Comparison of ENCODE assay signal across 21 cellular contexts in genomic region chr21:42122398-42122797, GRCh38. TPM values are rescaled to one million over a fixed set of nuclear protein-coding genes. Genes with fewer than 3 reads are reported as not detected.
DNase-seq lines count a peak whose midpoint lies in the region; ATAC-seq, FAIRE-seq and TF ChIP-seq lines count a peak whose summit lies in the region.
"Had no signal": no experiment of that assay in that cellular context is flagged by ENCODE, and none has a peak within 500 bp of the region (broad histone marks: within the 10 kb centered on the region; RNA-seq: fewer than 3 reads in every experiment).

No MANE protein-coding gene starts in this region.

- POLR2A ChIA-PET in HEK293 (lab: Yijun Ruan, JAX) (no interaction called here), OCI-LY7 (lab: Charles Lee) (interaction anchor here (0.7 kb wide), 1 partner anchor 9 kb away, joined by 3 read pairs; no protein-coding TSS in a partner anchor)

- ATAC-seq in esophagus mucosa = no peak
- ATAC-seq: HCT116, K562, Right ventricle myocardium inferior had no signal

- H3K9me3 ChIP-seq in HEK293 (ENCODE audit: control insufficient read depth, insufficient read depth, low read depth, low read length) = no peaks in the 10 kb centered on the region
- H3K9me3 ChIP-seq in OCI-LY7 (ENCODE audit: low read length) = no peaks in the 10 kb centered on the region
- no peaks in the 10 kb centered on the region for H3K9me3 ChIP-seq in kidney (ENCODE audit: control insufficient read depth in 1 of 2, low read length in 2 of 2)
- H3K9me3 ChIP-seq: SJCRH30 had no signal

- H3K36me3 ChIP-seq in HEK293 (ENCODE audit: control insufficient read depth in 2 of 2, insufficient read depth in 1 of 2, low read length in 2 of 2) = no peaks in the 10 kb centered on the region
- H3K36me3 ChIP-seq in OCI-LY7 (ENCODE audit: insufficient read depth, low read length) = peaks cover 16% of the 10 kb centered on the region
- no peaks in the 10 kb centered on the region for H3K36me3 ChIP-seq in kidney (ENCODE audit: control insufficient read depth in 1 of 2, insufficient read depth in 2 of 2, low read length in 2 of 2)
- H3K36me3 ChIP-seq: SJCRH30 had no signal

- H3K27ac Mint-ChIP-seq in progenitor cell of endocrine pancreas = no peak overlapping the region
- H3K27ac Mint-ChIP-seq: CD8-positive, alpha-beta memory T cell; T-helper 2 cell treated with Interferon-gamma antibody and Interleukin-4, amounts not matched to agents 5 μg/mL and 100 μg/mL, for 36 hours had no signal

- peaks cover 34% of the 10 kb centered on the region for H3K27me3 Mint-ChIP-seq in progenitor cell of endocrine pancreas

- intact Hi-C loops in OCI-LY7 (cut with micrococcal nuclease; ENCODE audit: unreplicated experiment) = no loop called here
- intact Hi-C loops in kidney (cut with DNase I) = no loop called here

- no peaks in the 10 kb centered on the region for H3K9me3 Mint-ChIP-seq in progenitor cell of endocrine pancreas (ENCODE audit: low read depth)
- H3K9me3 Mint-ChIP-seq: CD14-positive monocyte; CD8-positive, alpha-beta memory T cell; T-helper 2 cell treated with Interferon-gamma antibody and Interleukin-4, amounts not matched to agents 5 μg/mL and 100 μg/mL, for 36 hours had no signal

- H3K4me3 ChIP-seq in HEK293 (ENCODE audit: low read depth, low read length) (no peak overlapping the region), OCI-LY7 (ENCODE audit: low read depth, low read length, poor library complexity, severe bottlenecking) (peak overlapping the region; percentile 67), kidney (ENCODE audit: low read length in 2 of 2) (no peak overlapping the region)
- H3K4me3 ChIP-seq: K562, SJCRH30 had no signal

- DNase-seq in OCI-LY7 (ENCODE audit: low spot score) (no peak), kidney (peak; percentile 43), progenitor cell of endocrine pancreas (ENCODE audit: low spot score, unreplicated experiment) (no peak), NCI-H82 (lab: John Stamatoyannopoulos, UW) (no peak), RPMI8226 (no peak)
- DNase-seq: CD8-positive, alpha-beta memory T cell; DMS153; MM.1S; NCI-H446 treated with DMSO at 0.1 percent for 48 hours; NCI-H526 treated with DMSO at 0.1 percent for 48 hours; SJCRH30 had no signal

- CTCF ChIA-PET in HEK293 (lab: Yijun Ruan, JAX) = no interaction called here
- CTCF ChIA-PET in OCI-LY7 (lab: Charles Lee; ENCODE audit: unreplicated experiment) = interaction anchor here (0.8 kb wide), 1 partner anchor 14 kb away, joined by 3 read pairs; no protein-coding TSS in a partner anchor

- TF ChIP-seq CTCF in HEK293 (tag by site-specific recombination; IDR thresholded peaks at IDR 0.05) = no peak
- no peak for TF ChIP-seq CTCF in OCI-LY7 (conservative IDR thresholded peaks at IDR 0.05; ENCODE audit: low read length)
- TF ChIP-seq CTCF in kidney (IDR thresholded peaks at IDR 0.05; ENCODE audit: borderline replicate concordance, extremely low read depth, insufficient read depth) = no peak
- TF ChIP-seq CTCF in progenitor cell of endocrine pancreas (IDR thresholded peaks at IDR 0.05; ENCODE audit: unreplicated experiment) = no peak

- no peak overlapping the region for H2AFZ ChIP-seq in OCI-LY7 (ENCODE audit: low read length)

- peaks cover 21% of the 10 kb centered on the region for H3K4me1 Mint-ChIP-seq in progenitor cell of endocrine pancreas (ENCODE audit: low read depth)

- H3K79me2 ChIP-seq in OCI-LY7 (ENCODE audit: insufficient read depth, low read depth, low read length) = peaks cover 19% of the 10 kb centered on the region; the same call in 1 of the 2 replicates

- no peaks in the 10 kb centered on the region for H3K9me2 ChIP-seq in OCI-LY7 (ENCODE audit: insufficient read depth, low read length)

- no peaks in the 10 kb centered on the region for H3K4me1 ChIP-seq in HEK293 (ENCODE audit: control insufficient read depth, insufficient read depth, low read length)
- peaks cover 85% of the 10 kb centered on the region for H3K4me1 ChIP-seq in OCI-LY7 (ENCODE audit: insufficient read depth, low read length, poor library complexity, severe bottlenecking)
- H3K4me1 ChIP-seq in kidney (ENCODE audit: control insufficient read depth in 1 of 2, insufficient read depth in 1 of 2, low read depth in 1 of 2, low read length in 2 of 2) = peaks cover 0 to 2% of the 10 kb centered on the region in 2 donors

- no peak overlapping the region for H3K27ac ChIP-seq in HEK293 (ENCODE audit: extremely low read depth, low read depth, low read length)
- no peak overlapping the region for H3K27ac ChIP-seq in OCI-LY7 (ENCODE audit: low read depth, low read length, poor library complexity, severe bottlenecking)
- no peak overlapping the region for H3K27ac ChIP-seq in kidney (ENCODE audit: low read depth in 2 of 2, low read length in 2 of 2)
- H3K27ac ChIP-seq: SJCRH30 had no signal

- H3K4me3 Mint-ChIP-seq in progenitor cell of endocrine pancreas (ENCODE audit: low read depth) = no peak overlapping the region
- H3K4me3 Mint-ChIP-seq: CD14-positive monocyte; CD8-positive, alpha-beta memory T cell; T-helper 2 cell treated with Interferon-gamma antibody and Interleukin-4, amounts not matched to agents 5 μg/mL and 100 μg/mL, for 36 hours had no signal

- BruUV-seq in OCI-LY7 (replicated peaks; lab: Mats Ljungman, UMichigan) = no TSS peak

- FAIRE-seq in kidney (lab: Jason Lieb, UNC) = no peak
- FAIRE-seq: K562, RCC 7860 had no signal

- no peaks in the 10 kb centered on the region for H3K36me3 Mint-ChIP-seq in progenitor cell of endocrine pancreas (ENCODE audit: insufficient read depth)
- H3K36me3 Mint-ChIP-seq: CD14-positive monocyte had no signal

- H3K4me2 ChIP-seq in OCI-LY7 (ENCODE audit: low read length) = peak overlapping the region; percentile 82

- H4K20me1 ChIP-seq in OCI-LY7 (ENCODE audit: insufficient read depth, low read length) = no peaks in the 10 kb centered on the region

- H3K9ac ChIP-seq in kidney (ENCODE audit: low read length in 2 of 2) = no peak overlapping the region

TF ChIP-seq in HEK293, 187 proteins besides CTCF, POLR2A, EP300 and RAD21:
- TF ChIP-seq ZNF404 (tag by site-specific recombination; IDR thresholded peaks at IDR 0.05) = no peak
- no peak for TF ChIP-seq ZSCAN30 (tag by site-specific recombination; IDR thresholded peaks at IDR 0.05)
- 0 out of 2 replicates have a peak, but pooled peaks have one; percentile 29 for TF ChIP-seq SCRT2 (tag by site-specific recombination; IDR thresholded peaks at IDR 0.05)
- no peak for TF ChIP-seq ZBTB48 (tag by site-specific recombination; IDR thresholded peaks at IDR 0.05)
- TF ChIP-seq, protein P1, sequence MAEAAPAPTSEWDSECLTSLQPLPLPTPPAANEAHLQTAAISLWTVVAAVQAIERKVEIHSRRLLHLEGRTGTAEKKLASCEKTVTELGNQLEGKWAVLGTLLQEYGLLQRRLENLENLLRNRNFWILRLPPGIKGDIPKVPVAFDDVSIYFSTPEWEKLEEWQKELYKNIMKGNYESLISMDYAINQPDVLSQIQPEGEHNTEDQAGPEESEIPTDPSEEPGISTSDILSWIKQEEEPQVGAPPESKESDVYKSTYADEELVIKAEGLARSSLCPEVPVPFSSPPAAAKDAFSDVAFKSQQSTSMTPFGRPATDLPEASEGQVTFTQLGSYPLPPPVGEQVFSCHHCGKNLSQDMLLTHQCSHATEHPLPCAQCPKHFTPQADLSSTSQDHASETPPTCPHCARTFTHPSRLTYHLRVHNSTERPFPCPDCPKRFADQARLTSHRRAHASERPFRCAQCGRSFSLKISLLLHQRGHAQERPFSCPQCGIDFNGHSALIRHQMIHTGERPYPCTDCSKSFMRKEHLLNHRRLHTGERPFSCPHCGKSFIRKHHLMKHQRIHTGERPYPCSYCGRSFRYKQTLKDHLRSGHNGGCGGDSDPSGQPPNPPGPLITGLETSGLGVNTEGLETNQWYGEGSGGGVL (tag by site-specific recombination; IDR thresholded peaks at IDR 0.05) = no peak
- TF ChIP-seq, protein P2, sequence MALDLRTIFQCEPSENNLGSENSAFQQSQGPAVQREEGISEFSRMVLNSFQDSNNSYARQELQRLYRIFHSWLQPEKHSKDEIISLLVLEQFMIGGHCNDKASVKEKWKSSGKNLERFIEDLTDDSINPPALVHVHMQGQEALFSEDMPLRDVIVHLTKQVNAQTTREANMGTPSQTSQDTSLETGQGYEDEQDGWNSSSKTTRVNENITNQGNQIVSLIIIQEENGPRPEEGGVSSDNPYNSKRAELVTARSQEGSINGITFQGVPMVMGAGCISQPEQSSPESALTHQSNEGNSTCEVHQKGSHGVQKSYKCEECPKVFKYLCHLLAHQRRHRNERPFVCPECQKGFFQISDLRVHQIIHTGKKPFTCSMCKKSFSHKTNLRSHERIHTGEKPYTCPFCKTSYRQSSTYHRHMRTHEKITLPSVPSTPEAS (tag by site-specific recombination; IDR thresholded peaks at IDR 0.05) = peak; percentile 99

RNA-seq across cellular contexts. Expression of gene UMODL1, which starts 51.3 kb away (rescaled TPM):
- total RNA-seq in OCI-LY7 (2014; rRNA removed; shearing (Covaris generic)) = 6.6 and 12.3 TPM in 2 replicates
- total RNA-seq in OCI-LY7 (2022) = 7.4 and 10.0 TPM in 2 replicates
- not detected for total RNA-seq in kidney
- 0.39 TPM for polyA plus RNA-seq in kidney (ENCODE audit: insufficient read depth, low read depth, low replicate concordance)
- total RNA-seq in esophagus mucosa = 0.08 TPM
- total RNA-seq in progenitor cell of endocrine pancreas = 0.19 TPM in 1 of 2 replicates, not detected in the other
- total RNA-seq: A673, H4, K562, Right ventricle myocardium inferior had no signal
- polyA plus RNA-seq: CD14-positive monocyte; CD8-positive, alpha-beta memory T cell; K562 had no signal
